28 cellular contexts compared by ENCODE assay signal in genomic region chr6:137651591-137652335, GRCh38.
"Had no signal": no experiment of that assay in that cellular context is flagged by ENCODE, and none has a peak within 500 bp of the region (broad histone marks: within the 10 kb centered on the region; RNA-seq: fewer than 3 reads in every experiment).

No MANE protein-coding gene starts in this region.

- H3K27ac Mint-ChIP-seq: activated CD4-positive, alpha-beta memory T cell treated with anti-CD3 and anti-CD28 coated beads for 36 hours; activated CD4-positive, alpha-beta T cell treated with anti-CD3 and anti-CD28 coated beads, Interleukin-2, amount 10 ng/mL, durations not matched to agents 24 days and 14 days; activated T-cell treated with anti-CD3 and anti-CD28 coated beads, Interleukin-2, amount 50 U/mL, for 24 hours; immature natural killer cell; naive thymus-derived CD4-positive, alpha-beta T cell; T-helper 17 cell had no signal

- H3K4me3 ChIP-seq: lower lobe of right lung, ovary, prostate gland, suprapubic skin, tibial artery, uterus had no signal

- H3K9me3 ChIP-seq: prostate gland had no signal

- ATAC-seq: lower lobe of right lung; naive thymus-derived CD4-positive, alpha-beta T cell; T-helper 17 cell had no signal

- DNase-seq: activated CD4-positive, alpha-beta memory T cell treated with anti-CD3 and anti-CD28 coated beads for 36 hours; activated CD4-positive, alpha-beta T cell treated with anti-CD3 and anti-CD28 coated beads, Interleukin-2, amount 10 ng/mL, durations not matched to agents 24 days and 14 days; activated CD4-positive, CD25-positive, alpha-beta regulatory T cell treated with anti-CD3 and anti-CD28 coated beads, Interleukin-2, amount 50 U/mL, for 72 hours; activated CD8-positive, alpha-beta memory T cell treated with anti-CD3 and anti-CD28 coated beads, Interleukin-2, amount 50 U/mL, for 48 hours; activated gamma-delta T cell treated with Interleukin-2 at 50 U/mL for 16 hours; activated naive CD4-positive, alpha-beta T cell treated with anti-CD3 and anti-CD28 coated beads, Interleukin-2, amount 50 U/mL, for 16 hours; activated T-cell treated with anti-CD3 and anti-CD28 coated beads, Interleukin-2, amount 50 U/mL, for 24 hours; anterior cingulate cortex; effector memory CD4-positive, alpha-beta T cell; hippocampal formation; immature natural killer cell; kidney; lower lobe of right lung; mesenchymal stem cell; naive thymus-derived CD4-positive, alpha-beta T cell; ovary; retina; stimulated activated CD4-positive, alpha-beta T cell treated with anti-CD3 and anti-CD28 coated beads, Interleukin-15, amount 100 ng/mL, for 24 hours; stimulated activated CD4-positive, alpha-beta T cell treated with anti-CD3 and anti-CD28 coated beads, Interleukin-2, amount 100 ng/mL, for 24 hours; stimulated activated naive CD4-positive, alpha-beta T cell; SW 1271; T-helper 17 cell; T1000; tibial artery; uterus; WERI-Rb-1 had no signal

- H3K36me3 ChIP-seq: lower lobe of right lung, ovary, prostate gland, suprapubic skin, tibial artery, uterus, WERI-Rb-1 had no signal

- H3K27me3 ChIP-seq: ovary, suprapubic skin, tibial artery, uterus had no signal

- H3K4me3 Mint-ChIP-seq: activated CD4-positive, alpha-beta memory T cell treated with anti-CD3 and anti-CD28 coated beads for 36 hours; activated CD4-positive, alpha-beta T cell treated with anti-CD3 and anti-CD28 coated beads, Interleukin-2, amount 10 ng/mL, durations not matched to agents 24 days and 14 days; activated T-cell treated with anti-CD3 and anti-CD28 coated beads, Interleukin-2, amount 50 U/mL, for 24 hours; immature natural killer cell; naive thymus-derived CD4-positive, alpha-beta T cell; T-helper 17 cell had no signal

- H3K27ac ChIP-seq: lower lobe of right lung, ovary, prostate gland, suprapubic skin, tibial artery, uterus, WERI-Rb-1 had no signal

- H3K4me1 Mint-ChIP-seq: immature natural killer cell, T-helper 17 cell had no signal

- H3K4me1 ChIP-seq: lower lobe of right lung, prostate gland, suprapubic skin, tibial artery, uterus had no signal
